In the genomic region with DNA sequence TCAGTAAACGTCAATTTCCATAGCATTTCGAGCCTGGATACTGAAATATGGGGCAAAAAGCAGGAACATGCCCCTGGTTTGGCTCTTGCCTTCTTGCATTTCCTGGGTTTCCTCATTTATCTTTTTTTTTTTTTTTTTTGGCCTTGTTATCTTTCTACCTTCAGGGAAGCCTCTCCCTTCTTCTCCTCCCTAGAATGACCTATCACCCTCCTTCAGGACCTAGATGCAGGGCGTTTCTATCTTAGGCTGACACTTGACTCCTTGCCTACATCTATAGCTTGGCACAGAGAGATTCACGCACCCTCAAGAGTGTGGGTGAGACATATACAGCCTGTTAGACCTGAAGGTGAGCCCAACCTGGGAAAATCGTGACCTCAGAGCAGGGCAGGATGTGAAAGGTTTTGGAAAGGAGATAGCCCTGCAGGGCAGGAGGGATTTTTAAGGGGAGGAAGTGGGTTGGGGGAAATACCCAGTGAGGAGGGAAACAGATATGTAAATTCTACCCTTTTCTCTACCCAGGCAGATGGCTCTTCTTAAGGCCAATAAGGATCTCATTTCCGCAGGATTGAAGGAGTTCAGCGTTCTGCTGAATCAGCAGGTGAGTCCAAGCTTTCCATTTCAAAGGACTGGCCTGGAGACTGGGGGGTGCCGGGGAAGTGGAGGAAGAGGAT, we compare ENCODE assay signal across 1 cellular context.
TF ChIP-seq lines count a peak whose summit lies in the region.

Gene AHSP (plus strand): TSS at position 284 of the 671 bp plus-strand sequence. CDS start 240 bp downstream, at position 524.

TF ChIP-seq in GM23338, 12 proteins besides CTCF, POLR2A, EP300 and RAD21:
- TF ChIP-seq, protein P1, sequence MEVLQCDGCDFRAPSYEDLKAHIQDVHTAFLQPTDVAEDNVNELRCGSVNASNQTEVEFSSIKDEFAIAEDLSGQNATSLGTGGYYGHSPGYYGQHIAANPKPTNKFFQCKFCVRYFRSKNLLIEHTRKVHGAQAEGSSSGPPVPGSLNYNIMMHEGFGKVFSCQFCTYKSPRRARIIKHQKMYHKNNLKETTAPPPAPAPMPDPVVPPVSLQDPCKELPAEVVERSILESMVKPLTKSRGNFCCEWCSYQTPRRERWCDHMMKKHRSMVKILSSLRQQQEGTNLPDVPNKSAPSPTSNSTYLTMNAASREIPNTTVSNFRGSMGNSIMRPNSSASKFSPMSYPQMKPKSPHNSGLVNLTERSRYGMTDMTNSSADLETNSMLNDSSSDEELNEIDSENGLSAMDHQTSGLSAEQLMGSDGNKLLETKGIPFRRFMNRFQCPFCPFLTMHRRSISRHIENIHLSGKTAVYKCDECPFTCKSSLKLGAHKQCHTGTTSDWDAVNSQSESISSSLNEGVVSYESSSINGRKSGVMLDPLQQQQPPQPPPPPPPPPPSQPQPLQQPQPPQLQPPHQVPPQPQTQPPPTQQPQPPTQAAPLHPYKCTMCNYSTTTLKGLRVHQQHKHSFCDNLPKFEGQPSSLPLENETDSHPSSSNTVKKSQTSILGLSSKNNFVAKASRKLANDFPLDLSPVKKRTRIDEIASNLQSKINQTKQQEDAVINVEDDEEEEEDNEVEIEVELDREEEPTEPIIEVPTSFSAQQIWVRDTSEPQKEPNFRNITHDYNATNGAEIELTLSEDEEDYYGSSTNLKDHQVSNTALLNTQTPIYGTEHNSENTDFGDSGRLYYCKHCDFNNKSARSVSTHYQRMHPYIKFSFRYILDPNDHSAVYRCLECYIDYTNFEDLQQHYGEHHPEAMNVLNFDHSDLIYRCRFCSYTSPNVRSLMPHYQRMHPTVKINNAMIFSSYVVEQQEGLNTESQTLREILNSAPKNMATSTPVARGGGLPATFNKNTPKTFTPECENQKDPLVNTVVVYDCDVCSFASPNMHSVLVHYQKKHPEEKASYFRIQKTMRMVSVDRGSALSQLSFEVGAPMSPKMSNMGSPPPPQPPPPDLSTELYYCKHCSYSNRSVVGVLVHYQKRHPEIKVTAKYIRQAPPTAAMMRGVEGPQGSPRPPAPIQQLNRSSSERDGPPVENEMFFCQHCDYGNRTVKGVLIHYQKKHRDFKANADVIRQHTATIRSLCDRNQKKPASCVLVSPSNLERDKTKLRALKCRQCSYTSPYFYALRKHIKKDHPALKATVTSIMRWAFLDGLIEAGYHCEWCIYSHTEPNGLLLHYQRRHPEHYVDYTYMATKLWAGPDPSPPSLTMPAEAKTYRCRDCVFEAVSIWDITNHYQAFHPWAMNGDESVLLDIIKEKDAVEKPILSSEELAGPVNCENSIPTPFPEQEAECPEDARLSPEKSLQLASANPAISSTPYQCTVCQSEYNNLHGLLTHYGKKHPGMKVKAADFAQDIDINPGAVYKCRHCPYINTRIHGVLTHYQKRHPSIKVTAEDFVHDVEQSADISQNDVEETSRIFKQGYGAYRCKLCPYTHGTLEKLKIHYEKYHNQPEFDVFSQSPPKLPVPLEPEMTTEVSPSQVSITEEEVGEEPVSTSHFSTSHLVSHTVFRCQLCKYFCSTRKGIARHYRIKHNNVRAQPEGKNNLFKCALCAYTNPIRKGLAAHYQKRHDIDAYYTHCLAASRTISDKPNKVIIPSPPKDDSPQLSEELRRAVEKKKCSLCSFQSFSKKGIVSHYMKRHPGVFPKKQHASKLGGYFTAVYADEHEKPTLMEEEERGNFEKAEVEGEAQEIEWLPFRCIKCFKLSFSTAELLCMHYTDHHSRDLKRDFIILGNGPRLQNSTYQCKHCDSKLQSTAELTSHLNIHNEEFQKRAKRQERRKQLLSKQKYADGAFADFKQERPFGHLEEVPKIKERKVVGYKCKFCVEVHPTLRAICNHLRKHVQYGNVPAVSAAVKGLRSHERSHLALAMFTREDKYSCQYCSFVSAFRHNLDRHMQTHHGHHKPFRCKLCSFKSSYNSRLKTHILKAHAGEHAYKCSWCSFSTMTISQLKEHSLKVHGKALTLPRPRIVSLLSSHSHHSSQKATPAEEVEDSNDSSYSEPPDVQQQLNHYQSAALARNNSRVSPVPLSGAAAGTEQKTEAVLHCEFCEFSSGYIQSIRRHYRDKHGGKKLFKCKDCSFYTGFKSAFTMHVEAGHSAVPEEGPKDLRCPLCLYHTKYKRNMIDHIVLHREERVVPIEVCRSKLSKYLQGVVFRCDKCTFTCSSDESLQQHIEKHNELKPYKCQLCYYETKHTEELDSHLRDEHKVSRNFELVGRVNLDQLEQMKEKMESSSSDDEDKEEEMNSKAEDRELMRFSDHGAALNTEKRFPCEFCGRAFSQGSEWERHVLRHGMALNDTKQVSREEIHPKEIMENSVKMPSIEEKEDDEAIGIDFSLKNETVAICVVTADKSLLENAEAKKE (CRISPR knock-in tag; IDR thresholded peaks at IDR 0.05): no peak
- TF ChIP-seq EZH2phosphoT487 (IDR thresholded peaks at IDR 0.05; ENCODE audit: unreplicated experiment) (no peak), NANOG (IDR thresholded peaks at IDR 0.05; ENCODE audit: borderline replicate concordance) (no peak), STAT1 (IDR thresholded peaks at IDR 0.05; ENCODE audit: unreplicated experiment) (no peak), EZH2 (IDR thresholded peaks at IDR 0.05; ENCODE audit: low read depth, unreplicated experiment) (no peak), ETS1 (IDR thresholded peaks at IDR 0.05) (no peak), ZNF331 (CRISPR knock-in tag; IDR thresholded peaks at IDR 0.05; ENCODE audit: low read depth) (no peak), ZNF114 (CRISPR knock-in tag; IDR thresholded peaks at IDR 0.05) (no peak), POLR2AphosphoS5 (IDR thresholded peaks at IDR 0.05; ENCODE audit: low read depth) (no peak), JUNB (IDR thresholded peaks at IDR 0.05; ENCODE audit: unreplicated experiment) (no peak), CREB1 (CRISPR knock-in tag; IDR thresholded peaks at IDR 0.05; ENCODE audit: low read depth) (no peak)
- TF ChIP-seq, protein P2, sequence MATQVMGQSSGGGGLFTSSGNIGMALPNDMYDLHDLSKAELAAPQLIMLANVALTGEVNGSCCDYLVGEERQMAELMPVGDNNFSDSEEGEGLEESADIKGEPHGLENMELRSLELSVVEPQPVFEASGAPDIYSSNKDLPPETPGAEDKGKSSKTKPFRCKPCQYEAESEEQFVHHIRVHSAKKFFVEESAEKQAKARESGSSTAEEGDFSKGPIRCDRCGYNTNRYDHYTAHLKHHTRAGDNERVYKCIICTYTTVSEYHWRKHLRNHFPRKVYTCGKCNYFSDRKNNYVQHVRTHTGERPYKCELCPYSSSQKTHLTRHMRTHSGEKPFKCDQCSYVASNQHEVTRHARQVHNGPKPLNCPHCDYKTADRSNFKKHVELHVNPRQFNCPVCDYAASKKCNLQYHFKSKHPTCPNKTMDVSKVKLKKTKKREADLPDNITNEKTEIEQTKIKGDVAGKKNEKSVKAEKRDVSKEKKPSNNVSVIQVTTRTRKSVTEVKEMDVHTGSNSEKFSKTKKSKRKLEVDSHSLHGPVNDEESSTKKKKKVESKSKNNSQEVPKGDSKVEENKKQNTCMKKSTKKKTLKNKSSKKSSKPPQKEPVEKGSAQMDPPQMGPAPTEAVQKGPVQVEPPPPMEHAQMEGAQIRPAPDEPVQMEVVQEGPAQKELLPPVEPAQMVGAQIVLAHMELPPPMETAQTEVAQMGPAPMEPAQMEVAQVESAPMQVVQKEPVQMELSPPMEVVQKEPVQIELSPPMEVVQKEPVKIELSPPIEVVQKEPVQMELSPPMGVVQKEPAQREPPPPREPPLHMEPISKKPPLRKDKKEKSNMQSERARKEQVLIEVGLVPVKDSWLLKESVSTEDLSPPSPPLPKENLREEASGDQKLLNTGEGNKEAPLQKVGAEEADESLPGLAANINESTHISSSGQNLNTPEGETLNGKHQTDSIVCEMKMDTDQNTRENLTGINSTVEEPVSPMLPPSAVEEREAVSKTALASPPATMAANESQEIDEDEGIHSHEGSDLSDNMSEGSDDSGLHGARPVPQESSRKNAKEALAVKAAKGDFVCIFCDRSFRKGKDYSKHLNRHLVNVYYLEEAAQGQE (IDR thresholded peaks at IDR 0.05; ENCODE audit: unreplicated experiment): no peak
